19 cellular contexts compared by ENCODE assay signal in genomic region chr14:91929700-91930099, GRCh38. TPM values are rescaled to one million over a fixed set of nuclear protein-coding genes. Genes with fewer than 3 reads are reported as not detected.
DNase-seq lines count a peak whose midpoint lies in the region; ATAC-seq, FAIRE-seq and TF ChIP-seq lines count a peak whose summit lies in the region.
"Had no signal": no experiment of that assay in that cellular context is flagged by ENCODE, and none has a peak within 500 bp of the region (broad histone marks: within the 10 kb centered on the region; RNA-seq: fewer than 3 reads in every experiment).

No MANE protein-coding gene starts in this region.

- H3K27ac ChIP-seq in GM23248 (peak overlapping the region; percentile 40), thoracic aorta (peak overlapping the region; percentile 86 to 88)
- H3K27ac ChIP-seq: KMS-11 had no signal

- H3K9ac ChIP-seq in GM23248, result no peak overlapping the region
- H3K9ac ChIP-seq: KMS-11 had no signal

- in situ Hi-C loops in GM23248 (cut with MboI), result no loop called here

- TF ChIP-seq CTCF in bronchial epithelial cell (IDR thresholded peaks at IDR 0.05; ENCODE audit: insufficient read depth, low read length, severe bottlenecking) (no peak), thoracic aorta (IDR thresholded peaks at IDR 0.05) (no peak)

- H3K4me2 ChIP-seq in GM23248 (ENCODE audit: unreplicated experiment), result peak overlapping the region; percentile 7
- H3K4me2 ChIP-seq: KMS-11 had no signal

- no peaks in the 10 kb centered on the region for H4K20me1 ChIP-seq in GM23248 (ENCODE audit: insufficient read depth)

- no peak overlapping the region for H3K4me3 ChIP-seq in GM23248
- no peak overlapping the region for H3K4me3 ChIP-seq in bronchial epithelial cell (ENCODE audit: low read depth, low read length)
- H3K4me3 ChIP-seq in thoracic aorta, result no peak overlapping the region

- no peak for FAIRE-seq in bronchial epithelial cell (lab: Jason Lieb, UNC)
- FAIRE-seq: TTC549 had no signal

- H3K79me2 ChIP-seq in GM23248 (ENCODE audit: insufficient read depth), result peaks cover 95% of the 10 kb centered on the region

- H3F3A ChIP-seq in GM23248 (ENCODE audit: insufficient read depth), result peaks cover 23% of the 10 kb centered on the region

- no peak for ATAC-seq in thoracic aorta (ENCODE audit: insufficient number of reproducible peaks, low FRiP score, low read depth)
- ATAC-seq in HG02678 (IDR thresholded peaks at IDR 0.05; ENCODE audit: unreplicated experiment), result no peak
- ATAC-seq: activated T-cell treated with anti-CD3 and anti-CD28 coated beads, Interleukin-2, amount 50 U/mL, for 4 hours; HCT116 had no signal

- H3K27me3 ChIP-seq in GM23248 (replicated peaks; ENCODE audit: insufficient read depth), result no peaks in the 10 kb centered on the region
- no peaks in the 10 kb centered on the region for H3K27me3 ChIP-seq in bronchial epithelial cell (ENCODE audit: control insufficient read depth, insufficient read depth, low read length)
- no peaks in the 10 kb centered on the region for H3K27me3 ChIP-seq in thoracic aorta (replicated peaks; ENCODE audit: insufficient read depth)

- DNase-seq in GM23248, result peak; percentile 53
- DNase-seq in bronchial epithelial cell (ENCODE audit: low read depth), result peak; percentile 60
- DNase-seq in iris pigment epithelial cell (ENCODE audit: low read depth), result peak; percentile 28
- DNase-seq in thoracic aorta (ENCODE audit: low spot score), result no peak
- no peak for DNase-seq in NCI-H1436 treated with DMSO at 0.1 percent for 48 hours (lab: John Stamatoyannopoulos, UW)
- DNase-seq in NK-92 treated with Interleukin-12 subunit alpha and Interleukin-12 subunit beta, amount 100 ng/mL, for 24 hours (lab: John Stamatoyannopoulos, UW), result no peak
- DNase-seq: activated CD4-positive, alpha-beta T cell treated with anti-CD3 and anti-CD28 coated beads for 1 hour; activated CD8-positive, alpha-beta memory T cell treated with anti-CD3 and anti-CD28 coated beads for 24 hours; activated naive CD4-positive, alpha-beta T cell; activated T-cell treated with anti-CD3 and anti-CD28 coated beads, Interleukin-2, amount 50 U/mL, for 4 hours; CD4-positive, alpha-beta T cell; erythroblast; NCI-H187; nephron progenitor cell; posterior cingulate gyrus had no signal

- H3K9me3 ChIP-seq in GM23248 (ENCODE audit: low read depth) (no peaks in the 10 kb centered on the region), thoracic aorta (no peaks in the 10 kb centered on the region)

- H3K9me2 ChIP-seq in GM23248 (ENCODE audit: insufficient read depth), result no peaks in the 10 kb centered on the region

- WGBS in GM23248 (ENCODE audit: low coverage in 1 of 2, low lambda C conversion rate in 2 of 2, missing lambda C conversion rate in 2 of 2), 2 experiments, result 65 to 66% methylated on average over 3 of the region's 3 CpGs

- no peak overlapping the region for H2AFZ ChIP-seq in GM23248

- peaks cover 39% of the 10 kb centered on the region for H3K4me1 ChIP-seq in GM23248 (ENCODE audit: insufficient read depth)
- peaks cover 67 to 99% of the 10 kb centered on the region in 2 donors for H3K4me1 ChIP-seq in thoracic aorta (ENCODE audit: control insufficient read depth in 1 of 2, low read depth in 2 of 2)

- H3K36me3 ChIP-seq in GM23248 (ENCODE audit: low read depth) (peaks cover 15% of the 10 kb centered on the region; the same call in 1 of the 2 replicates), bronchial epithelial cell (ENCODE audit: control insufficient read depth, insufficient read depth, low read length) (no peaks in the 10 kb centered on the region), thoracic aorta (peaks cover 24% of the 10 kb centered on the region)

RNA-seq across cellular contexts. Expression of gene FBLN5, which starts 17.8 kb away (rescaled TPM):
- 234 TPM in 2 replicates for total RNA-seq in GM23248 (2014; rRNA removed; shearing (Covaris generic))
- polyA plus RNA-seq in GM23248 (2016; fragmentation: Nextera tagmentation; extraction: Ambion mirVana), result 756 and 767 TPM in 2 replicates
- total RNA-seq in bronchial epithelial cell (under 0.01 and 0.26 TPM in 2 replicates), thoracic aorta (1,000 to 10,000 TPM in 1 of 2 donors, 100 to 1,000 TPM in 1; 824 to 1,103 TPM)

Comparison
In these comparisons a context has a peak if more than half of its experiments do, and no peak if none do; other contexts are left out.
1. DNase-seq: peak in GM23248 (single experiment), bronchial epithelial cell (single experiment) and iris pigment epithelial cell (single experiment); none in thoracic aorta (single experiment), NCI-H1436 treated with DMSO at 0.1 percent for 48 hours (single experiment) and NK-92 treated with Interleukin-12 subunit alpha and Interleukin-12 subunit beta, amount 100 ng/mL, for 24 hours (single experiment).
2. RNA of gene FBLN5, which starts 17.8 kb away (total RNA-seq): 824 to 1,103 TPM in thoracic aorta and 234 TPM in GM23248; under 0.01 to 0.26 TPM in bronchial epithelial cell; every median in the first group is over 100 times any median in the second.